In genomic region chr10:101222683-101223273, GRCh38 we compare ENCODE assay signal across 9 cellular contexts. TPM values are rescaled to one million over a fixed set of nuclear protein-coding genes. Genes with fewer than 3 reads are reported as not detected.
A peak's percentile ranks its signal among the peaks of the same experiment; 100 is the strongest.
DNase-seq lines count a peak whose midpoint lies in the region; ATAC-seq and TF ChIP-seq lines count a peak whose summit lies in the region.
"Had no signal": no experiment of that assay in that cellular context is flagged by ENCODE, and none has a peak within 500 bp of the region (broad histone marks: within the 10 kb centered on the region; RNA-seq: fewer than 3 reads in every experiment).

No MANE protein-coding gene starts in this region.

- no peak for DNase-seq in CD8-positive, alpha-beta memory T cell
- DNase-seq in glutamatergic neuron (peak; percentile 48), retina (peak; percentile 77), mesenteric fat pad (ENCODE audit: low spot score) (no peak), NCI-H1092 treated with DMSO at 0.1 percent for 48 hours (lab: John Stamatoyannopoulos, UW) (no peak)
- DNase-seq: NCI-H1105 had no signal

- peaks cover 0 to 4% (median 0%) of the 10 kb centered on the region in 5 donors for H3K9me3 Mint-ChIP-seq in CD8-positive, alpha-beta memory T cell
- peaks cover 17% of the 10 kb centered on the region for H3K9me3 Mint-ChIP-seq in glutamatergic neuron (ENCODE audit: unreplicated experiment)

- peak overlapping the region; percentile 26 to 71 (median 50) for H3K4me3 Mint-ChIP-seq in CD8-positive, alpha-beta memory T cell
- H3K4me3 Mint-ChIP-seq in glutamatergic neuron (ENCODE audit: unreplicated experiment) = no peak overlapping the region

- TF ChIP-seq CTCF in glutamatergic neuron (IDR thresholded peaks at IDR 0.05; ENCODE audit: partially characterized antibody, unreplicated experiment) = no peak

- H3K4me3 ChIP-seq in CD8-positive, alpha-beta memory T cell (ENCODE audit: low read length) = no peak overlapping the region

- H3K36me3 Mint-ChIP-seq in CD8-positive, alpha-beta memory T cell = no peaks in the 10 kb centered on the region
- peaks cover 3% of the 10 kb centered on the region for H3K36me3 Mint-ChIP-seq in glutamatergic neuron (ENCODE audit: unreplicated experiment)

- peaks cover 38 to 59% (median 39%) of the 10 kb centered on the region in 3 donors for H3K4me1 Mint-ChIP-seq in CD8-positive, alpha-beta memory T cell
- peaks cover 8% of the 10 kb centered on the region for H3K4me1 Mint-ChIP-seq in glutamatergic neuron (ENCODE audit: low read depth, unreplicated experiment)

- peak; percentile 41 for ATAC-seq in SK-N-SH treated with all-trans-retinoic acid at 6 μM for 48 hours
- no peak for ATAC-seq in HG02938 (IDR thresholded peaks at IDR 0.05; ENCODE audit: unreplicated experiment)
- ATAC-seq in HG03457 (IDR thresholded peaks at IDR 0.05; ENCODE audit: unreplicated experiment) = no peak

- no peaks in the 10 kb centered on the region for H3K9me3 ChIP-seq in CD8-positive, alpha-beta memory T cell (ENCODE audit: low read length)

- peaks cover 74 to 86% of the 10 kb centered on the region in 2 donors for H3K27me3 Mint-ChIP-seq in CD8-positive, alpha-beta memory T cell
- peaks cover 53% of the 10 kb centered on the region for H3K27me3 Mint-ChIP-seq in glutamatergic neuron (ENCODE audit: unreplicated experiment)

- H3K27ac Mint-ChIP-seq in CD8-positive, alpha-beta memory T cell = peak overlapping the region in 1 of 8 donors; percentile 24
- H3K27ac Mint-ChIP-seq in glutamatergic neuron (ENCODE audit: unreplicated experiment) = no peak overlapping the region

- CTCF ChIA-PET in CD8-positive, alpha-beta memory T cell (lab: Charles Lee) = interaction anchor here (0.9 to 1.9 kb wide), 5 partner anchors 9 to 347 kb away, joined by 3 to 20 read pairs (median 3); no protein-coding TSS in a partner anchor

- POLR2A ChIA-PET in CD8-positive, alpha-beta memory T cell (lab: Charles Lee) = no interaction called here

- peaks cover 43% of the 10 kb centered on the region for H3K4me1 ChIP-seq in CD8-positive, alpha-beta memory T cell (ENCODE audit: insufficient read depth, low read length)

- H3K36me3 ChIP-seq in CD8-positive, alpha-beta memory T cell (ENCODE audit: insufficient read depth, low read length) = no peaks in the 10 kb centered on the region

- H3K27ac ChIP-seq in CD8-positive, alpha-beta memory T cell (ENCODE audit: low read depth, low read length) = no peak overlapping the region

- H3K27me3 ChIP-seq in CD8-positive, alpha-beta memory T cell (ENCODE audit: insufficient read depth, low read length, poor library complexity, severe bottlenecking) = peaks cover 90% of the 10 kb centered on the region

TF ChIP-seq in SK-N-SH treated with all-trans-retinoic acid at 6 μM for 48 hours, 23 proteins besides CTCF, POLR2A, EP300 and RAD21:
- TF ChIP-seq, protein P1, sequence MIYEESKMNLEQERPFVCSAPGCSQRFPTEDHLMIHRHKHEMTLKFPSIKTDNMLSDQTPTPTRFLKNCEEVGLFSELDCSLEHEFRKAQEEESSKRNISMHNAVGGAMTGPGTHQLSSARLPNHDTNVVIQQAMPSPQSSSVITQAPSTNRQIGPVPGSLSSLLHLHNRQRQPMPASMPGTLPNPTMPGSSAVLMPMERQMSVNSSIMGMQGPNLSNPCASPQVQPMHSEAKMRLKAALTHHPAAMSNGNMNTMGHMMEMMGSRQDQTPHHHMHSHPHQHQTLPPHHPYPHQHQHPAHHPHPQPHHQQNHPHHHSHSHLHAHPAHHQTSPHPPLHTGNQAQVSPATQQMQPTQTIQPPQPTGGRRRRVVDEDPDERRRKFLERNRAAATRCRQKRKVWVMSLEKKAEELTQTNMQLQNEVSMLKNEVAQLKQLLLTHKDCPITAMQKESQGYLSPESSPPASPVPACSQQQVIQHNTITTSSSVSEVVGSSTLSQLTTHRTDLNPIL (CRISPR knock-in tag; IDR thresholded peaks at IDR 0.05; ENCODE audit: low read depth) = no peak
- TF ChIP-seq BACH2 (CRISPR knock-in tag; IDR thresholded peaks at IDR 0.05; ENCODE audit: borderline replicate concordance) (no peak), PPARA (CRISPR knock-in tag; IDR thresholded peaks at IDR 0.05; ENCODE audit: borderline replicate concordance) (no peak), ZNF70 (CRISPR knock-in tag; IDR thresholded peaks at IDR 0.05) (no peak), ARNTL (CRISPR knock-in tag; IDR thresholded peaks at IDR 0.05; ENCODE audit: borderline replicate concordance, low read depth) (no peak), ZNF565 (CRISPR knock-in tag; conservative IDR thresholded peaks at IDR 0.05; ENCODE audit: low read depth) (no peak), GLIS3 (CRISPR knock-in tag; IDR thresholded peaks at IDR 0.05) (no peak), ISL1 (CRISPR knock-in tag; IDR thresholded peaks at IDR 0.05) (no peak)
- TF ChIP-seq, protein P2, sequence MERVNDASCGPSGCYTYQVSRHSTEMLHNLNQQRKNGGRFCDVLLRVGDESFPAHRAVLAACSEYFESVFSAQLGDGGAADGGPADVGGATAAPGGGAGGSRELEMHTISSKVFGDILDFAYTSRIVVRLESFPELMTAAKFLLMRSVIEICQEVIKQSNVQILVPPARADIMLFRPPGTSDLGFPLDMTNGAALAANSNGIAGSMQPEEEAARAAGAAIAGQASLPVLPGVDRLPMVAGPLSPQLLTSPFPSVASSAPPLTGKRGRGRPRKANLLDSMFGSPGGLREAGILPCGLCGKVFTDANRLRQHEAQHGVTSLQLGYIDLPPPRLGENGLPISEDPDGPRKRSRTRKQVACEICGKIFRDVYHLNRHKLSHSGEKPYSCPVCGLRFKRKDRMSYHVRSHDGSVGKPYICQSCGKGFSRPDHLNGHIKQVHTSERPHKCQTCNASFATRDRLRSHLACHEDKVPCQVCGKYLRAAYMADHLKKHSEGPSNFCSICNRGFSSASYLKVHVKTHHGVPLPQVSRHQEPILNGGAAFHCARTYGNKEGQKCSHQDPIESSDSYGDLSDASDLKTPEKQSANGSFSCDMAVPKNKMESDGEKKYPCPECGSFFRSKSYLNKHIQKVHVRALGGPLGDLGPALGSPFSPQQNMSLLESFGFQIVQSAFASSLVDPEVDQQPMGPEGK (CRISPR knock-in tag; IDR thresholded peaks at IDR 0.05; ENCODE audit: borderline replicate concordance) = no peak
- TF ChIP-seq, protein P3, sequence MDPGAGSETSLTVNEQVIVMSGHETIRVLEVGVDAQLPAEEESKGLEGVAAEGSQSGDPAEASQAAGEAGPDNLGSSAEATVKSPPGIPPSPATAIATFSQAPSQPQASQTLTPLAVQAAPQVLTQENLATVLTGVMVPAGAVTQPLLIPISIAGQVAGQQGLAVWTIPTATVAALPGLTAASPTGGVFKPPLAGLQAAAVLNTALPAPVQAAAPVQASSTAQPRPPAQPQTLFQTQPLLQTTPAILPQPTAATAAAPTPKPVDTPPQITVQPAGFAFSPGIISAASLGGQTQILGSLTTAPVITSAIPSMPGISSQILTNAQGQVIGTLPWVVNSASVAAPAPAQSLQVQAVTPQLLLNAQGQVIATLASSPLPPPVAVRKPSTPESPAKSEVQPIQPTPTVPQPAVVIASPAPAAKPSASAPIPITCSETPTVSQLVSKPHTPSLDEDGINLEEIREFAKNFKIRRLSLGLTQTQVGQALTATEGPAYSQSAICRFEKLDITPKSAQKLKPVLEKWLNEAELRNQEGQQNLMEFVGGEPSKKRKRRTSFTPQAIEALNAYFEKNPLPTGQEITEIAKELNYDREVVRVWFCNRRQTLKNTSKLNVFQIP (CRISPR knock-in tag; IDR thresholded peaks at IDR 0.05; ENCODE audit: borderline replicate concordance, low read depth) = no peak

RNA-seq across cellular contexts. Expression of gene LBX1, which starts 6.5 kb away (rescaled TPM):
- total RNA-seq in CD8-positive, alpha-beta memory T cell = not detected
- not detected for polyA plus RNA-seq in CD8-positive, alpha-beta memory T cell
- total RNA-seq in glutamatergic neuron (ENCODE audit: unreplicated experiment) = not detected
- total RNA-seq in mesenteric fat pad = 0.10 TPM

Comparison
In these comparisons a context has a peak if more than half of its experiments do, and no peak if none do; other contexts are left out.
1. DNase-seq: peak in glutamatergic neuron (single experiment) and retina (single experiment); none in CD8-positive, alpha-beta memory T cell (0 of 5), mesenteric fat pad (single experiment) and NCI-H1092 treated with DMSO at 0.1 percent for 48 hours (single experiment).